ENCODE assay signal across 9 cellular contexts in the genomic region with DNA sequence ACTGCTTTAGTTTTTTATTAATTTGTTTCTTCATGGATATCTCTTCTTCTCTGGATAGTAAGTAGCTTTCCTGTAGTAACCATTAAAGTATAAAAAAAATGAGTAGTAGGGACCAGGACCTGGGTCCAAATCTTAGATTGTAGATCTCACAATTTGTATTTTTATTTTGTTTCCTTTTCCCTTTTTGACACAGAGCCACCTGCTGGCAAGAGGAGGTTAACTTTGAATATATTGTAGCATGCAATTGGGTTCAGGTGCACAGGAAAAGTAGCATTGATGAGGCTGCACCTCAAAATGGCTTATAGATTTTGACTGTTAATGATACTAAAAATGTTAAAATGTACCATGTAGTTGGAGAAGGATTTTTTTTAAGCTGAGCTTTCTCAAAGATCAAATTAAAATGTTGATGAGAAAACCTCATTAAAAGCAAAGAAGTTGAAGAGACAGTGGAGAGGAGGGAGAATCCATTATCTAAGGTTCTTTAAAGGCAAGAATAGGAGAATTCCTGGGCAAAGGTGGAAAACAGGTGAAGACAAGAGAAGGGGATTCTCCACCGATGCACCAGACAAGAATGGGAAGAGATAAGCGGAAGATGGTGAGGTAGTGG. TPM values are rescaled to one million over a fixed set of nuclear protein-coding genes. Genes with fewer than 3 reads are reported as not detected.
DNase-seq lines count a peak whose midpoint lies in the region; ATAC-seq and TF ChIP-seq lines count a peak whose summit lies in the region.
"Had no signal": no experiment of that assay in that cellular context is flagged by ENCODE, and none has a peak within 500 bp of the region (broad histone marks: within the 10 kb centered on the region; RNA-seq: fewer than 3 reads in every experiment).

No MANE protein-coding gene starts in this region.

- no peak for ATAC-seq in HG02759 (IDR thresholded peaks at IDR 0.05; ENCODE audit: unreplicated experiment)
- no peak for ATAC-seq in GM21423 (IDR thresholded peaks at IDR 0.05; ENCODE audit: unreplicated experiment)

- no peaks in the 10 kb centered on the region for H3K79me2 ChIP-seq in osteoblast (ENCODE audit: insufficient read depth, low read length)

- no peak overlapping the region for H2AFZ ChIP-seq in osteoblast (ENCODE audit: low read length)

- peak; percentile 4 for DNase-seq in NOMO-1 treated with DMSO at 0.1 percent for 48 hours (lab: John Stamatoyannopoulos, UW; ENCODE audit: unreplicated experiment)
- no peak for DNase-seq in NOMO-1 treated with dmso at 0.1 percent for 144 hours (lab: John Stamatoyannopoulos, UW; ENCODE audit: unreplicated experiment)
- peak; percentile 25 for DNase-seq in HT1080 (ENCODE audit: low read depth)
- no peak for DNase-seq in brain microvascular endothelial cell
- DNase-seq in osteoblast (ENCODE audit: insufficient read length, low spot score, missing footprints), result no peak
- no peak for DNase-seq in effector CD4-positive, alpha-beta T cell

- H3K36me3 ChIP-seq in brain microvascular endothelial cell (replicated peaks) (no peaks in the 10 kb centered on the region), osteoblast (ENCODE audit: insufficient read depth, low read length) (no peaks in the 10 kb centered on the region)

- no peaks in the 10 kb centered on the region for H3K27me3 ChIP-seq in brain microvascular endothelial cell (replicated peaks)
- no peaks in the 10 kb centered on the region for H3K27me3 ChIP-seq in osteoblast (ENCODE audit: insufficient read depth, low read length)

- H4K20me1 ChIP-seq in osteoblast (ENCODE audit: insufficient read depth, low read length), result no peaks in the 10 kb centered on the region

- H3K4me2 ChIP-seq in osteoblast (ENCODE audit: insufficient read depth, low read length), result no peak overlapping the region

- H3K9me3 ChIP-seq in osteoblast (ENCODE audit: low read depth, low read length), result no peaks in the 10 kb centered on the region

- H3K4me1 ChIP-seq in osteoblast (ENCODE audit: insufficient read depth, low read length), result no peaks in the 10 kb centered on the region

- H3K4me3 ChIP-seq in brain microvascular endothelial cell (ENCODE audit: low read depth, low read length), result no peak overlapping the region
- H3K4me3 ChIP-seq in osteoblast (ENCODE audit: insufficient read depth, low read length), result no peak overlapping the region

- TF ChIP-seq CTCF in brain microvascular endothelial cell (IDR thresholded peaks at IDR 0.05; ENCODE audit: low read depth, low read length, missing control alignments), result peak; percentile 62
- peak; percentile 59 for TF ChIP-seq CTCF in osteoblast (IDR thresholded peaks at IDR 0.05; ENCODE audit: extremely low read depth, low read depth, low read length)

- H3K27ac ChIP-seq in brain microvascular endothelial cell (no peak overlapping the region), osteoblast (ENCODE audit: low read depth, low read length) (no peak overlapping the region)

- in situ Hi-C loops in brain microvascular endothelial cell (cut with HindIII; ENCODE audit: low pct_ligation_motif_present, low sequenced_read_pairs), result no loop called here

RNA-seq across cellular contexts. Expression of a gene that starts 48.3 kb away (rescaled TPM):
- total RNA-seq in HT1080 (2014; rRNA removed; shearing (Covaris generic)), result not detected in 2 replicates
- not detected in 2 replicates for polyA plus RNA-seq in HT1080 (2015; cell fraction: cytosol; rRNA removed)
- not detected in 2 replicates for polyA plus RNA-seq in HT1080 (2015; cell fraction: nucleus; rRNA removed)
- not detected in 2 replicates for total RNA-seq in osteoblast
- total RNA-seq: activated CD8-positive, alpha-beta memory T cell treated with anti-CD3 and anti-CD28 coated beads for 36 hours had no signal

Comparison
In these comparisons a context has a peak if more than half of its experiments do, and no peak if none do; other contexts are left out.
1. DNase-seq: peak in NOMO-1 treated with DMSO at 0.1 percent for 48 hours (single experiment) and HT1080 (single experiment); none in NOMO-1 treated with dmso at 0.1 percent for 144 hours (single experiment), brain microvascular endothelial cell (single experiment), osteoblast (single experiment) and effector CD4-positive, alpha-beta T cell (single experiment).